Comparison of ENCODE assay signal across 2 cellular contexts in genomic region chr12:42103155-42103554, GRCh38.
TF ChIP-seq lines count a peak whose summit lies in the region.

No MANE protein-coding gene starts in this region.

TF ChIP-seq in liver, 16 proteins besides CTCF, POLR2A, EP300 and RAD21 (continued from another document):
- TF ChIP-seq, protein P1, sequence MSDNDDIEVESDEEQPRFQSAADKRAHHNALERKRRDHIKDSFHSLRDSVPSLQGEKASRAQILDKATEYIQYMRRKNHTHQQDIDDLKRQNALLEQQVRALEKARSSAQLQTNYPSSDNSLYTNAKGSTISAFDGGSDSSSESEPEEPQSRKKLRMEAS (IDR thresholded peaks at IDR 0.05) = no peak
- no peak for TF ChIP-seq NR2F2 (IDR thresholded peaks at IDR 0.05)
- TF ChIP-seq RXRA (IDR thresholded peaks at IDR 0.05) = peak in 1 of 2 donors; percentile 6

TF ChIP-seq in HepG2, 621 proteins besides CTCF, POLR2A, EP300 and RAD21:
- TF ChIP-seq, protein P2, sequence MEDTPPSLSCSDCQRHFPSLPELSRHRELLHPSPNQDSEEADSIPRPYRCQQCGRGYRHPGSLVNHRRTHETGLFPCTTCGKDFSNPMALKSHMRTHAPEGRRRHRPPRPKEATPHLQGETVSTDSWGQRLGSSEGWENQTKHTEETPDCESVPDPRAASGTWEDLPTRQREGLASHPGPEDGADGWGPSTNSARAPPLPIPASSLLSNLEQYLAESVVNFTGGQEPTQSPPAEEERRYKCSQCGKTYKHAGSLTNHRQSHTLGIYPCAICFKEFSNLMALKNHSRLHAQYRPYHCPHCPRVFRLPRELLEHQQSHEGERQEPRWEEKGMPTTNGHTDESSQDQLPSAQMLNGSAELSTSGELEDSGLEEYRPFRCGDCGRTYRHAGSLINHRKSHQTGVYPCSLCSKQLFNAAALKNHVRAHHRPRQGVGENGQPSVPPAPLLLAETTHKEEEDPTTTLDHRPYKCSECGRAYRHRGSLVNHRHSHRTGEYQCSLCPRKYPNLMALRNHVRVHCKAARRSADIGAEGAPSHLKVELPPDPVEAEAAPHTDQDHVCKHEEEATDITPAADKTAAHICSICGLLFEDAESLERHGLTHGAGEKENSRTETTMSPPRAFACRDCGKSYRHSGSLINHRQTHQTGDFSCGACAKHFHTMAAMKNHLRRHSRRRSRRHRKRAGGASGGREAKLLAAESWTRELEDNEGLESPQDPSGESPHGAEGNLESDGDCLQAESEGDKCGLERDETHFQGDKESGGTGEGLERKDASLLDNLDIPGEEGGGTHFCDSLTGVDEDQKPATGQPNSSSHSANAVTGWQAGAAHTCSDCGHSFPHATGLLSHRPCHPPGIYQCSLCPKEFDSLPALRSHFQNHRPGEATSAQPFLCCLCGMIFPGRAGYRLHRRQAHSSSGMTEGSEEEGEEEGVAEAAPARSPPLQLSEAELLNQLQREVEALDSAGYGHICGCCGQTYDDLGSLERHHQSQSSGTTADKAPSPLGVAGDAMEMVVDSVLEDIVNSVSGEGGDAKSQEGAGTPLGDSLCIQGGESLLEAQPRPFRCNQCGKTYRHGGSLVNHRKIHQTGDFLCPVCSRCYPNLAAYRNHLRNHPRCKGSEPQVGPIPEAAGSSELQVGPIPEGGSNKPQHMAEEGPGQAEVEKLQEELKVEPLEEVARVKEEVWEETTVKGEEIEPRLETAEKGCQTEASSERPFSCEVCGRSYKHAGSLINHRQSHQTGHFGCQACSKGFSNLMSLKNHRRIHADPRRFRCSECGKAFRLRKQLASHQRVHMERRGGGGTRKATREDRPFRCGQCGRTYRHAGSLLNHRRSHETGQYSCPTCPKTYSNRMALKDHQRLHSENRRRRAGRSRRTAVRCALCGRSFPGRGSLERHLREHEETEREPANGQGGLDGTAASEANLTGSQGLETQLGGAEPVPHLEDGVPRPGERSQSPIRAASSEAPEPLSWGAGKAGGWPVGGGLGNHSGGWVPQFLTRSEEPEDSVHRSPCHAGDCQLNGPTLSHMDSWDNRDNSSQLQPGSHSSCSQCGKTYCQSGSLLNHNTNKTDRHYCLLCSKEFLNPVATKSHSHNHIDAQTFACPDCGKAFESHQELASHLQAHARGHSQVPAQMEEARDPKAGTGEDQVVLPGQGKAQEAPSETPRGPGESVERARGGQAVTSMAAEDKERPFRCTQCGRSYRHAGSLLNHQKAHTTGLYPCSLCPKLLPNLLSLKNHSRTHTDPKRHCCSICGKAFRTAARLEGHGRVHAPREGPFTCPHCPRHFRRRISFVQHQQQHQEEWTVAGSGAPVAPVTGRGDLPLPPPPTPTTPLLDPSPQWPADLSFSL (CRISPR knock-in tag; IDR thresholded peaks at IDR 0.05) = no peak
- TF ChIP-seq ZNF10 (CRISPR knock-in tag; IDR thresholded peaks at IDR 0.05; ENCODE audit: borderline replicate concordance, low read depth) = no peak
- no peak for TF ChIP-seq ARID5B (CRISPR knock-in tag; IDR thresholded peaks at IDR 0.05)
- no peak for TF ChIP-seq ZNF331 (CRISPR knock-in tag; IDR thresholded peaks at IDR 0.05)
- TF ChIP-seq GATA4 (IDR thresholded peaks at IDR 0.05; ENCODE audit: borderline replicate concordance, low read depth) = no peak
- no peak for TF ChIP-seq PREB (CRISPR knock-in tag; IDR thresholded peaks at IDR 0.05)
- TF ChIP-seq, protein P3, sequence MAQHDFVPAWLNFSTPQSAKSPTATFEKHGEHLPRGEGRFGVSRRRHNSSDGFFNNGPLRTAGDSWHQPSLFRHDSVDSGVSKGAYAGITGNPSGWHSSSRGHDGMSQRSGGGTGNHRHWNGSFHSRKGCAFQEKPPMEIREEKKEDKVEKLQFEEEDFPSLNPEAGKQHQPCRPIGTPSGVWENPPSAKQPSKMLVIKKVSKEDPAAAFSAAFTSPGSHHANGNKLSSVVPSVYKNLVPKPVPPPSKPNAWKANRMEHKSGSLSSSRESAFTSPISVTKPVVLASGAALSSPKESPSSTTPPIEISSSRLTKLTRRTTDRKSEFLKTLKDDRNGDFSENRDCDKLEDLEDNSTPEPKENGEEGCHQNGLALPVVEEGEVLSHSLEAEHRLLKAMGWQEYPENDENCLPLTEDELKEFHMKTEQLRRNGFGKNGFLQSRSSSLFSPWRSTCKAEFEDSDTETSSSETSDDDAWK (CRISPR knock-in tag; IDR thresholded peaks at IDR 0.05) = no peak
- TF ChIP-seq, protein P4, sequence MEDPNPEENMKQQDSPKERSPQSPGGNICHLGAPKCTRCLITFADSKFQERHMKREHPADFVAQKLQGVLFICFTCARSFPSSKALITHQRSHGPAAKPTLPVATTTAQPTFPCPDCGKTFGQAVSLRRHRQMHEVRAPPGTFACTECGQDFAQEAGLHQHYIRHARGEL (CRISPR knock-in tag; IDR thresholded peaks at IDR 0.05) = no peak
- TF ChIP-seq, protein P5, sequence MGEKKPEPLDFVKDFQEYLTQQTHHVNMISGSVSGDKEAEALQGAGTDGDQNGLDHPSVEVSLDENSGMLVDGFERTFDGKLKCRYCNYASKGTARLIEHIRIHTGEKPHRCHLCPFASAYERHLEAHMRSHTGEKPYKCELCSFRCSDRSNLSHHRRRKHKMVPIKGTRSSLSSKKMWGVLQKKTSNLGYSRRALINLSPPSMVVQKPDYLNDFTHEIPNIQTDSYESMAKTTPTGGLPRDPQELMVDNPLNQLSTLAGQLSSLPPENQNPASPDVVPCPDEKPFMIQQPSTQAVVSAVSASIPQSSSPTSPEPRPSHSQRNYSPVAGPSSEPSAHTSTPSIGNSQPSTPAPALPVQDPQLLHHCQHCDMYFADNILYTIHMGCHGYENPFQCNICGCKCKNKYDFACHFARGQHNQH (CRISPR knock-in tag; IDR thresholded peaks at IDR 0.05) = no peak
- no peak for TF ChIP-seq ZNF501 (CRISPR knock-in tag; IDR thresholded peaks at IDR 0.05)
- TF ChIP-seq SRSF1 (optimal IDR thresholded peaks at IDR 0.05; ENCODE audit: low read depth, low read length) = no peak
- no peak for TF ChIP-seq FOXJ3 (CRISPR knock-in tag; IDR thresholded peaks at IDR 0.05; ENCODE audit: borderline replicate concordance)
- no peak for TF ChIP-seq ZNF264 (CRISPR knock-in tag; IDR thresholded peaks at IDR 0.05)
- no peak for TF ChIP-seq ZNF432 (CRISPR knock-in tag; IDR thresholded peaks at IDR 0.05; ENCODE audit: borderline replicate concordance)
